31 cellular contexts compared by ENCODE assay signal in genomic region chr18:24850532-24850931, GRCh38.
"Had no signal": no experiment of that assay in that cellular context is flagged by ENCODE, and none has a peak within 500 bp of the region (broad histone marks: within the 10 kb centered on the region; RNA-seq: fewer than 3 reads in every experiment).

No MANE protein-coding gene starts in this region.

- H3K9me3 Mint-ChIP-seq: immature natural killer cell; nephron; neural crest cell; stimulated activated naive CD8-positive, alpha-beta T cell treated with anti-CD3 and anti-CD28 coated beads, Interleukin-15, Interleukin-2, amounts not matched to agents 100 ng/mL and 50 ng/mL, for 24 hours; type B pancreatic cell had no signal

- FAIRE-seq: islet of Langerhans, kidney, pancreas had no signal

- H3K27ac ChIP-seq: left lung, lower lobe of right lung, pancreas, prostate gland, skin epidermis, suprapubic skin, thoracic aorta, tibial artery, uterus had no signal

- DNase-seq: hippocampal formation; immature natural killer cell; kidney; left colon; left lung; lower lobe of right lung; mammary epithelial cell; mesenchymal stem cell; naive thymus-derived CD8-positive, alpha-beta T cell; nucleus accumbens; pancreas; posterior cingulate gyrus; retina; right cardiac atrium; stimulated activated CD4-positive, alpha-beta T cell treated with anti-CD3 and anti-CD28 coated beads, Interleukin-12 subunit alpha, Interleukin-12 subunit beta, amount 100 ng/mL, for 4 hours; stimulated activated CD4-positive, alpha-beta T cell treated with anti-CD3 and anti-CD28 coated beads, Interleukin-15, amount 100 ng/mL, for 24 hours; stimulated activated CD4-positive, alpha-beta T cell treated with anti-CD3 and anti-CD28 coated beads, Interleukin-2, amount 100 ng/mL, for 24 hours; stimulated activated CD4-positive, alpha-beta T cell treated with anti-CD3 and anti-CD28 coated beads, Interleukin-4, amount 100 ng/mL, for 1 hour; stimulated activated naive CD4-positive, alpha-beta T cell; tibial artery; uterus had no signal

- H3K27ac Mint-ChIP-seq: immature natural killer cell; naive thymus-derived CD8-positive, alpha-beta T cell; nephron; stimulated activated naive CD8-positive, alpha-beta T cell treated with anti-CD3 and anti-CD28 coated beads, Interleukin-15, Interleukin-2, amounts not matched to agents 100 ng/mL and 50 ng/mL, for 24 hours; type B pancreatic cell had no signal

- H3K9me3 ChIP-seq: left lung, lower lobe of right lung, pancreas, prostate gland, suprapubic skin, thoracic aorta, tibial artery, uterus had no signal

- H3K4me1 Mint-ChIP-seq: immature natural killer cell; naive thymus-derived CD8-positive, alpha-beta T cell; nephron had no signal

- H3K27me3 ChIP-seq: left lung, pancreas, suprapubic skin, uterus had no signal

- ATAC-seq: left lung; lower lobe of right lung; naive thymus-derived CD8-positive, alpha-beta T cell; pancreas; right cardiac atrium; sciatic nerve had no signal

- H3K36me3 Mint-ChIP-seq: immature natural killer cell; naive thymus-derived CD8-positive, alpha-beta T cell; type B pancreatic cell had no signal

- H3K4me3 Mint-ChIP-seq: immature natural killer cell; naive thymus-derived CD8-positive, alpha-beta T cell; nephron; neural crest cell; stimulated activated naive CD8-positive, alpha-beta T cell treated with anti-CD3 and anti-CD28 coated beads, Interleukin-15, Interleukin-2, amounts not matched to agents 100 ng/mL and 50 ng/mL, for 24 hours; type B pancreatic cell had no signal

- H3K4me3 ChIP-seq: left lung, lower lobe of right lung, pancreas, prostate gland, skin epidermis, suprapubic skin, thoracic aorta, tibial artery, uterus had no signal

- H3K36me3 ChIP-seq: left lung, lower lobe of right lung, pancreas, prostate gland, suprapubic skin, thoracic aorta, tibial artery, uterus had no signal

- H3K4me1 ChIP-seq: left lung, lower lobe of right lung, pancreas, prostate gland, suprapubic skin, tibial artery, uterus had no signal
